In the genomic region with DNA sequence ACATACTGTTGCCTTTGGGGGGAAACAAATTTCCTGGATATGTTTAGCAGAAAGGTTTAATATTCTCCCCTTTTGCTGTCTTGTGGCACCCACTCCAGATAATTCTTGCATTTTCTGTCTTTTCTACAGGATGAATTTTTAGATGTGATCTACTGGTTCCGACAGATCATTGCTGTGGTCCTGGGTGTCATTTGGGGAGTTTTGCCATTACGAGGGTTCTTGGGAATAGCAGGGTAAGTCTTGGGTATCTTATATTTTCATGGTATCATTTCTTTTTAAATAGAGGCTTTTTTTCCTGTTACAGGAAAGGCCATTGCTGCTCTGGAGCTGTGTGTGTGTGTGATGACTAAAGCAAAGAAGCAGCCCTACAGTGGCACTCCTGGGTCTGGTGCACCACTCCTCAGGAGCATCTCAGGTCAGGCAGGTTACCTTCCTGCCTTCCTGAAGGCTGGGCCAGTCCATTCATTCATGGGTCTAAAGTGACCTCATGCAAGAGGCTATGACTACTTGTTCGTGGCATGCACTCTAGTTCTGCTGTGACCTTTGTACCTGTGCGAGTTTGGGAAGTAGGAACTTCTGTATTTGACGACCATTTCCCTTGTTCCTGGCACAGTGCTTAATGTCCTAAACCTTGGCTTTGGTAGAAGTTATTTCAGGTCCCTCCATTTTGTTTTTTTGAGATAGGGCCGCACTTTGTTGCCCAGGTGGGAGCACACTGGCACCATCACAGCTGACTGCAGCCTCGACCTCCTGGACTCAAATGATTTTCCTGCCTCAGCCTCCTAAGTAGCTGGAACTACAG, we compare ENCODE assay signal across 9 cellular contexts. TPM values are rescaled to one million over a fixed set of nuclear protein-coding genes. Genes with fewer than 3 reads are reported as not detected.
DNase-seq lines count a peak whose midpoint lies in the region; ATAC-seq and TF ChIP-seq lines count a peak whose summit lies in the region.
"Had no signal": no experiment of that assay in that cellular context is flagged by ENCODE, and none has a peak within 500 bp of the region (broad histone marks: within the 10 kb centered on the region; RNA-seq: fewer than 3 reads in every experiment).

No MANE protein-coding gene starts in this region.

- H3K27me3 ChIP-seq in breast epithelium (no peaks in the 10 kb centered on the region), upper lobe of right lung (no peaks in the 10 kb centered on the region), vagina (no peaks in the 10 kb centered on the region)
- H3K27me3 ChIP-seq: MG63 had no signal

- ATAC-seq in WTC11 (no peak), left lobe of liver (peak; percentile 27), upper lobe of right lung (no peak), HG02840 (IDR thresholded peaks at IDR 0.05; ENCODE audit: low FRiP score, unreplicated experiment) (no peak)

- no TSS peak for BruUV-seq in MCF 10A (replicated peaks; lab: Mats Ljungman, UMichigan)

- intact Hi-C loops in MCF 10A (cut with micrococcal nuclease) = no loop called here
- intact Hi-C loops in breast epithelium (cut with DNase I; ENCODE audit: low total_unique reads) = no loop called here
- intact Hi-C loops in upper lobe of right lung (cut with DNase I) = no loop called here
- intact Hi-C loops in vagina (cut with DNase I) = no loop called here

- H3K9me3 ChIP-seq in breast epithelium (no peaks in the 10 kb centered on the region), upper lobe of right lung (no peaks in the 10 kb centered on the region), vagina (no peaks in the 10 kb centered on the region)
- H3K9me3 ChIP-seq: MG63 had no signal

- H3K27me3 Mint-ChIP-seq in MCF 10A (ENCODE audit: insufficient read depth, unreplicated experiment) (no peaks in the 10 kb centered on the region), WTC11 (ENCODE audit: low read depth) (no peaks in the 10 kb centered on the region; the same call in 1 of the 2 replicates)

- no peak overlapping the region for H3K27ac ChIP-seq in breast epithelium
- H3K27ac ChIP-seq in upper lobe of right lung = peak overlapping the region; percentile 89
- no peak overlapping the region for H3K27ac ChIP-seq in vagina

- H3K36me3 ChIP-seq in breast epithelium (no peaks in the 10 kb centered on the region), upper lobe of right lung (peaks cover 50% of the 10 kb centered on the region), vagina (peaks cover 0 to 41% of the 10 kb centered on the region in 2 donors)

- H3K4me3 Mint-ChIP-seq in MCF 10A (ENCODE audit: unreplicated experiment) = peak overlapping the region; percentile 99
- H3K4me3 Mint-ChIP-seq in WTC11 = peak overlapping the region; percentile 97

- DNase-seq in MCF 10A (ENCODE audit: unreplicated experiment) (no peak), breast epithelium (ENCODE audit: low spot score in 2 of 2) (no peak), WTC11 (ENCODE audit: low spot score) (no peak), left lobe of liver (ENCODE audit: low spot score) (peak; percentile 68), upper lobe of right lung (no peak), vagina (ENCODE audit: extremely low spot score in 2 of 2) (no peak), iPS-NIHi11 (ENCODE audit: low spot score) (no peak)
- DNase-seq: MG63 had no signal

- peaks cover 0 to 8% of the 10 kb centered on the region in 2 donors for H3K4me1 ChIP-seq in breast epithelium
- peaks cover 23% of the 10 kb centered on the region for H3K4me1 ChIP-seq in upper lobe of right lung
- peaks cover 22% of the 10 kb centered on the region for H3K4me1 ChIP-seq in vagina

- H3K4me3 ChIP-seq in breast epithelium (no peak overlapping the region), upper lobe of right lung (peak overlapping the region; percentile 91), vagina (peak overlapping the region in 1 of 2 donors; percentile 74)

- H3K4me1 Mint-ChIP-seq in MCF 10A (ENCODE audit: insufficient read depth, unreplicated experiment) (peaks cover 4% of the 10 kb centered on the region), WTC11 (peaks cover 17% of the 10 kb centered on the region)

- H3K36me3 Mint-ChIP-seq in MCF 10A (ENCODE audit: insufficient read depth, unreplicated experiment) (peaks cover 54% of the 10 kb centered on the region), WTC11 (peaks cover 46% of the 10 kb centered on the region)

- CTCF ChIA-PET in MCF 10A (lab: Yijun Ruan, JAX) (interaction anchor here (0.7 to 1.4 kb wide), 2 partner anchors 147 to 167 kb away, joined by 3 to 5 read pairs; no protein-coding TSS in a partner anchor), WTC11 (lab: Charles Lee) (interaction anchor here (0.7 kb wide), 1 partner anchor 166 kb away, joined by 4 read pairs; a partner anchor contains a TSS)

- H3K27ac Mint-ChIP-seq in MCF 10A (ENCODE audit: low read depth, unreplicated experiment) (peak overlapping the region; percentile 98), WTC11 (peak overlapping the region; percentile 78; the same call in 1 of the 2 replicates)

- TF ChIP-seq CTCF in MCF 10A (IDR thresholded peaks at IDR 0.05; ENCODE audit: unreplicated experiment) (no peak), breast epithelium (IDR thresholded peaks at IDR 0.05) (no peak), WTC11 (IDR thresholded peaks at IDR 0.05) (no peak), upper lobe of right lung (IDR thresholded peaks at IDR 0.05) (no peak), vagina (IDR thresholded peaks at IDR 0.05) (no peak)

- POLR2A ChIA-PET in MCF 10A (lab: Yijun Ruan, JAX) (interaction anchor here (2.3 to 4.3 kb wide), 4 partner anchors 14 to 166 kb away, joined by 19 to 67 read pairs (median 52); a partner anchor contains a TSS), WTC11 (lab: Charles Lee) (interaction anchor here (0.7 kb wide), 1 partner anchor 35 kb away, joined by 6 read pairs; a partner anchor contains a TSS)

- no peaks in the 10 kb centered on the region for H3K9me3 Mint-ChIP-seq in MCF 10A (ENCODE audit: unreplicated experiment)
- no peaks in the 10 kb centered on the region for H3K9me3 Mint-ChIP-seq in WTC11

- TF ChIP-seq POLR2A in breast epithelium (IDR thresholded peaks at IDR 0.05) = no peak
- no peak for TF ChIP-seq POLR2A in vagina (IDR thresholded peaks at IDR 0.05)

TF ChIP-seq in WTC11, 78 proteins besides CTCF, POLR2A, EP300 and RAD21:
- TF ChIP-seq GABPB1 (CRISPR knock-in tag; IDR thresholded peaks at IDR 0.05) (peak; percentile 46; the same call in 1 of the 2 replicates), RORB (CRISPR knock-in tag; IDR thresholded peaks at IDR 0.05) (no peak), TEAD4 (CRISPR knock-in tag; IDR thresholded peaks at IDR 0.05) (no peak)
- TF ChIP-seq, protein P1, sequence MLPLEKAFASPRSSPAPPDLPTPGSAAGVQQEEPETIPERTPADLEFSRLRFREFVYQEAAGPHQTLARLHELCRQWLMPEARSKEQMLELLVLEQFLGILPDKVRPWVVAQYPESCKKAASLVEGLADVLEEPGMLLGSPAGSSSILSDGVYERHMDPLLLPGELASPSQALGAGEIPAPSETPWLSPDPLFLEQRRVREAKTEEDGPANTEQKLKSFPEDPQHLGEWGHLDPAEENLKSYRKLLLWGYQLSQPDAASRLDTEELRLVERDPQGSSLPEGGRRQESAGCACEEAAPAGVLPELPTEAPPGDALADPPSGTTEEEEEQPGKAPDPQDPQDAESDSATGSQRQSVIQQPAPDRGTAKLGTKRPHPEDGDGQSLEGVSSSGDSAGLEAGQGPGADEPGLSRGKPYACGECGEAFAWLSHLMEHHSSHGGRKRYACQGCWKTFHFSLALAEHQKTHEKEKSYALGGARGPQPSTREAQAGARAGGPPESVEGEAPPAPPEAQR (CRISPR knock-in tag; IDR thresholded peaks at IDR 0.05) = no peak

RNA-seq across cellular contexts. Expression of a gene that starts 2.2 kb away (rescaled TPM):
- 112 and 125 TPM in 2 replicates for total RNA-seq in MCF 10A (2022)
- total RNA-seq in breast epithelium = 10 to 100 TPM; 70.2 to 79.9 (median 77.7) TPM
- total RNA-seq in WTC11 (2021) = 83.2 to 89.4 TPM (median 88.4 TPM) in 3 replicates
- total RNA-seq in left lobe of liver = 113 TPM
- 91.1 TPM for total RNA-seq in upper lobe of right lung
- total RNA-seq in vagina = 64.3 TPM

RNA-seq across cellular contexts. Expression of a gene that starts 34.4 kb away (rescaled TPM):
- total RNA-seq in MCF 10A (2022) (5.9 and 9.7 TPM in 2 replicates), breast epithelium (10 to 100 TPM in 2 of 3 donors, 1 to 10 TPM in 1; 9.9 to 14.3 (median 13.4) TPM), WTC11 (2021) (71.1 to 88.9 TPM (median 80.3 TPM) in 3 replicates), left lobe of liver (4.6 TPM), upper lobe of right lung (16.8 TPM), vagina (9.3 TPM)

RNA-seq across cellular contexts. Expression of a gene that starts 38.2 kb away (rescaled TPM):
- total RNA-seq in MCF 10A (2022) = not detected in 2 replicates
- total RNA-seq in breast epithelium = 1 to 10 TPM in 1 of 3 donors, under 1 TPM in 2; 0.64 to 1.6 (median 0.66) TPM
- 0.11 to 0.23 TPM (median 0.17 TPM) in 3 replicates for total RNA-seq in WTC11 (2021)
- 0.30 TPM for total RNA-seq in left lobe of liver
- total RNA-seq in upper lobe of right lung = 1.9 TPM
- total RNA-seq in vagina = 3.7 TPM
